Comparison of ENCODE assay signal across 8 cellular contexts in genomic region chr1:107782192-107782845, GRCh38.
DNase-seq lines count a peak whose midpoint lies in the region; ATAC-seq and TF ChIP-seq lines count a peak whose summit lies in the region.

No MANE protein-coding gene starts in this region.

- H3K36me3 ChIP-seq in GM23248 (ENCODE audit: low read depth), result no peaks in the 10 kb centered on the region
- no peaks in the 10 kb centered on the region for H3K36me3 ChIP-seq in sigmoid colon

- H3K9me3 Mint-ChIP-seq in activated naive CD8-positive, alpha-beta T cell treated with anti-CD3 and anti-CD28 coated beads for 36 hours, result no peaks in the 10 kb centered on the region

- H3K4me2 ChIP-seq in GM23248 (ENCODE audit: unreplicated experiment), result no peak overlapping the region

- TF ChIP-seq POLR2A in sigmoid colon (IDR thresholded peaks at IDR 0.05), result no peak

- TF ChIP-seq EP300 in sigmoid colon (IDR thresholded peaks at IDR 0.05), result no peak

- no peak overlapping the region for H2AFZ ChIP-seq in GM23248

- peak; percentile 26 to 74 (median 52) for TF ChIP-seq CTCF in sigmoid colon (IDR thresholded peaks at IDR 0.05)

- H3K4me1 Mint-ChIP-seq in activated naive CD8-positive, alpha-beta T cell treated with anti-CD3 and anti-CD28 coated beads for 36 hours, result peaks cover 37% of the 10 kb centered on the region

- H3K4me3 Mint-ChIP-seq in activated naive CD8-positive, alpha-beta T cell treated with anti-CD3 and anti-CD28 coated beads for 36 hours, result no peak overlapping the region

- no peak overlapping the region for H3K4me3 ChIP-seq in GM23248
- H3K4me3 ChIP-seq in sigmoid colon, result no peak overlapping the region

- no peaks in the 10 kb centered on the region for H3K9me2 ChIP-seq in GM23248 (ENCODE audit: insufficient read depth)

- in situ Hi-C loops in GM23248 (cut with MboI), result no loop called here

- WGBS in GM23248 (ENCODE audit: low coverage in 1 of 2, low lambda C conversion rate in 2 of 2, missing lambda C conversion rate in 2 of 2), 2 experiments, result 31 to 32% methylated on average over 6 of the region's 6 CpGs
- 38 to 53% methylated on average over 6 of the region's 6 CpGs for WGBS in sigmoid colon, 2 donors

- H3K36me3 Mint-ChIP-seq in activated naive CD8-positive, alpha-beta T cell treated with anti-CD3 and anti-CD28 coated beads for 36 hours, result no peaks in the 10 kb centered on the region

- H3K79me2 ChIP-seq in GM23248 (ENCODE audit: insufficient read depth), result no peaks in the 10 kb centered on the region

- H3K27me3 Mint-ChIP-seq in activated naive CD8-positive, alpha-beta T cell treated with anti-CD3 and anti-CD28 coated beads for 36 hours, result no peaks in the 10 kb centered on the region

- no peak overlapping the region for H3K9ac ChIP-seq in GM23248

- no peak overlapping the region for H3K27ac ChIP-seq in GM23248
- H3K27ac ChIP-seq in sigmoid colon, result no peak overlapping the region

- H3F3A ChIP-seq in GM23248 (ENCODE audit: insufficient read depth), result no peaks in the 10 kb centered on the region

- DNase-seq in COLO668 (lab: John Stamatoyannopoulos, UW; ENCODE audit: unreplicated experiment) (peak; percentile 40), GM23248 (peak; percentile 60), NCI-H526 (lab: John Stamatoyannopoulos, UW) (peak; percentile 56 to 62), left cardiac atrium (no peak), sigmoid colon (no peak)
- DNase-seq in activated naive CD8-positive, alpha-beta T cell treated with anti-CD3 and anti-CD28 coated beads for 36 hours, result peak; percentile 7

- H3K4me1 ChIP-seq in GM23248 (ENCODE audit: insufficient read depth) (no peaks in the 10 kb centered on the region), sigmoid colon (no peaks in the 10 kb centered on the region)

- H3K27ac Mint-ChIP-seq in activated naive CD8-positive, alpha-beta T cell treated with anti-CD3 and anti-CD28 coated beads for 36 hours, result no peak overlapping the region

- intact Hi-C loops in left cardiac atrium (cut with DNase I), result loop anchor here (1.0 to 10.0 kb wide), 3 partner anchors 182 to 342 kb away; partner anchors contain the start of gene VAV3 (in 1 of the 2)
- intact Hi-C loops in sigmoid colon (cut with DNase I), result loop anchor here (1.0 kb wide), 1 partner anchor 343 kb away; no protein-coding TSS in a partner anchor

- H3K27me3 ChIP-seq in GM23248 (replicated peaks; ENCODE audit: insufficient read depth) (no peaks in the 10 kb centered on the region; the same call in 1 of the 2 replicates), sigmoid colon (no peaks in the 10 kb centered on the region)

- ATAC-seq in left cardiac atrium (peak; percentile 47 to 60), GM21515 (IDR thresholded peaks at IDR 0.05; ENCODE audit: unreplicated experiment) (no peak), HG02610 (IDR thresholded peaks at IDR 0.05; ENCODE audit: unreplicated experiment) (no peak)

- H4K20me1 ChIP-seq in GM23248 (ENCODE audit: insufficient read depth), result no peaks in the 10 kb centered on the region

- H3K9me3 ChIP-seq in GM23248 (ENCODE audit: low read depth), result no peaks in the 10 kb centered on the region
- H3K9me3 ChIP-seq in sigmoid colon, result no peaks in the 10 kb centered on the region

Comparison
In these comparisons a context has a peak if more than half of its experiments do, and no peak if none do; other contexts are left out.
1. DNase-seq: peak in COLO668 (single experiment), GM23248 (single experiment), NCI-H526 (2 of 2) and activated naive CD8-positive, alpha-beta T cell treated with anti-CD3 and anti-CD28 coated beads for 36 hours (single experiment); none in left cardiac atrium (single experiment) and sigmoid colon (single experiment).
2. ATAC-seq: peak in left cardiac atrium (2 of 2); none in GM21515 (single experiment) and HG02610 (single experiment).